ENCODE assay signal across 8 cellular contexts in genomic region chr10:124640538-124641231, GRCh38.
DNase-seq lines count a peak whose midpoint lies in the region; ATAC-seq and TF ChIP-seq lines count a peak whose summit lies in the region.

No MANE protein-coding gene starts in this region.

- intact Hi-C loops in heart left ventricle (cut with DNase I), result loop anchor here in 7 of 10 donors (5.0 to 10.0 kb wide), 4 partner anchors 37 to 97 kb away; no protein-coding TSS in a partner anchor

- H3K4me1 ChIP-seq in DOHH2 (ENCODE audit: control insufficient read depth, low read length), result peaks cover 43% of the 10 kb centered on the region
- peaks cover 11 to 97% (median 77%) of the 10 kb centered on the region in 12 donors for H3K4me1 ChIP-seq in heart left ventricle

- peaks cover 3% of the 10 kb centered on the region; the same call in 1 of the 2 replicates for H4K20me1 ChIP-seq in DOHH2 (ENCODE audit: control insufficient read depth, insufficient read depth, low read depth, low read length)

- H3K36me3 ChIP-seq in DOHH2 (ENCODE audit: control insufficient read depth, low read length) (peaks cover 10% of the 10 kb centered on the region; the same call in 1 of the 2 replicates), heart left ventricle (peaks cover 0 to 13% (median 0%) of the 10 kb centered on the region in 9 donors)

- DNase-seq in RPMI7951 (ENCODE audit: low read depth) (peak; percentile 3), heart left ventricle (no peak), substantia nigra (lab: John Stamatoyannopoulos, UW) (peak in 4 of 49 donors; percentile 44 to 76 (median 50)), NCI-H226 (no peak)
- no peak for DNase-seq in activated CD4-positive, alpha-beta T cell treated with anti-CD3 and anti-CD28 coated beads for 4 hours

- no peaks in the 10 kb centered on the region for H3F3A ChIP-seq in DOHH2 (ENCODE audit: control insufficient read depth, insufficient read depth)

- 32 to 45% (median 40%) methylated on average over 20 of the region's 20 CpGs for WGBS in heart left ventricle, 4 donors

- peaks cover 62% of the 10 kb centered on the region for H3K79me2 ChIP-seq in DOHH2 (ENCODE audit: control insufficient read depth, low read length)

- ATAC-seq in GM21786 (IDR thresholded peaks at IDR 0.05; ENCODE audit: unreplicated experiment) (peak; percentile 62), heart left ventricle (peak; percentile 4 to 17 (median 6)), HG03135 (IDR thresholded peaks at IDR 0.05; ENCODE audit: unreplicated experiment) (no peak)

- TF ChIP-seq CTCF in DOHH2 (IDR thresholded peaks at IDR 0.05; ENCODE audit: low read depth, low read length, poor library complexity, severe bottlenecking) (no peak), heart left ventricle (IDR thresholded peaks at IDR 0.05) (no peak)

- H3K9me3 ChIP-seq in DOHH2 (ENCODE audit: control insufficient read depth, insufficient read depth, low read length) (no peaks in the 10 kb centered on the region), heart left ventricle (no peaks in the 10 kb centered on the region)

- no peak for TF ChIP-seq POLR2A in heart left ventricle (IDR thresholded peaks at IDR 0.05)

- H3K9me2 ChIP-seq in DOHH2 (replicated peaks; ENCODE audit: control insufficient read depth, low read length), result no peaks in the 10 kb centered on the region

- H3K4me3 ChIP-seq in DOHH2 (ENCODE audit: low read length), result no peak overlapping the region
- H3K4me3 ChIP-seq in heart left ventricle, result peak overlapping the region in 2 of 12 donors; percentile 10 to 14

- 0 out of 2 replicates have a peak overlapping the region, but pooled peaks have one; percentile 3 for H3K4me2 ChIP-seq in DOHH2 (ENCODE audit: low read length)

- no peaks in the 10 kb centered on the region for H3K27me3 ChIP-seq in DOHH2 (ENCODE audit: control insufficient read depth, low read length)
- no peaks in the 10 kb centered on the region for H3K27me3 ChIP-seq in heart left ventricle

- no peak overlapping the region for H3K27ac ChIP-seq in DOHH2 (ENCODE audit: low read depth, low read length)
- H3K27ac ChIP-seq in heart left ventricle, result peak overlapping the region; percentile 1 to 93 (median 77)
- H3K27ac ChIP-seq in substantia nigra (ENCODE audit: low read depth, low read length, poor library complexity, severe bottlenecking), result peak overlapping the region; percentile 98
